7 cellular contexts compared by ENCODE assay signal in genomic region chr5:151288180-151288579, GRCh38.
DNase-seq lines count a peak whose midpoint lies in the region; ATAC-seq and TF ChIP-seq lines count a peak whose summit lies in the region.

No MANE protein-coding gene starts in this region.

- CTCF ChIA-PET in GM10248 (lab: Yijun Ruan, JAX), result interaction anchor here (0.8 to 4.5 kb wide), 4 partner anchors 14 to 235 kb away, joined by 3 to 28 read pairs (median 4); no protein-coding TSS in a partner anchor

- POLR2A ChIA-PET in GM10248 (lab: Yijun Ruan, JAX), result no interaction called here

- ATAC-seq in GM21367 (IDR thresholded peaks at IDR 0.05; ENCODE audit: unreplicated experiment) (peak; percentile 62), GM19395 (IDR thresholded peaks at IDR 0.05; ENCODE audit: unreplicated experiment) (no peak)

- DNase-seq in GM10248 (ENCODE audit: extremely low spot score), result peak; percentile 23
- DNase-seq in NCI-H2196 treated with DMSO at 0.1 percent for 48 hours (lab: John Stamatoyannopoulos, UW; ENCODE audit: unreplicated experiment), result peak; percentile 30
- peak; percentile 70 for DNase-seq in islet precursor cell
- no peak for DNase-seq in dedifferentiated amniotic fluid mesenchymal stem cell (ENCODE audit: extremely low spot score)
- no peak for DNase-seq in NOMO-1 treated with dmso at 0.1 percent for 144 hours (lab: John Stamatoyannopoulos, UW; ENCODE audit: unreplicated experiment)

- peak; percentile 35 for TF ChIP-seq CTCF in GM10248 (IDR thresholded peaks at IDR 0.05; ENCODE audit: control extremely low read depth, extremely low read depth, low read depth, missing control alignments)

Comparison
In these comparisons a context has a peak if more than half of its experiments do, and no peak if none do; other contexts are left out.
1. DNase-seq: peak in GM10248 (single experiment), NCI-H2196 treated with DMSO at 0.1 percent for 48 hours (single experiment) and islet precursor cell (single experiment); none in dedifferentiated amniotic fluid mesenchymal stem cell (single experiment) and NOMO-1 treated with dmso at 0.1 percent for 144 hours (single experiment).